ENCODE assay signal across 8 cellular contexts in the genomic region with DNA sequence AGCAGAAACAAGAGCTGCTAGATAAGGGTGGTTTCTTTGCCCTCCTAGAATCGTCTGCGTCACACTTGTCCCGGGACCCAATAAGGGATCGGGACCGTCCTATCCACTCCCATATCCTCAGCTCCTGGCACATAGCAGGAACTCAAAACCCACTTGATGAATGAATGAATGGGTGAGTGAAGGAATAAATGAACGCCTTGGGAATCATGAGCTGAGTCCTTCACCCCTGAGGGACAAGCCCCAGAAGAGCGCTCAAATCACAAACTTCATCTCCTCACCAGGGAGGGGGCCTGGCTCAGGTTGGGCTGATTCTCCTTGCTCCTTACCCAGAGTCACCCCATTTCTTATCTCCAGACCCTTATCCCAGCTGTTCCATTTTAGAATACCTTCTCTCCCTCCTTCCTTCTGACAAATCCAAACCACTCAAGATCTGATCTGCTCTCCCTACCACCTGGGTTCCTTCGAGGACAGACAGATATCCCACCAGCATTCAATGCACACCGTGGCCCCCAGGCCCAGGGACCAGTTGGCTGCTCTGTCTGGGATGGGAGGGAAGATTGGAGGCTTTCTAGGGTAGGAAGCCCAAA. TPM values are rescaled to one million over a fixed set of nuclear protein-coding genes. Genes with fewer than 3 reads are reported as not detected.
A peak's percentile ranks its signal among the peaks of the same experiment; 100 is the strongest.
DNase-seq lines count a peak whose midpoint lies in the region; ATAC-seq and TF ChIP-seq lines count a peak whose summit lies in the region.

No MANE protein-coding gene starts in this region.

- CTCF ChIA-PET in T-cell (lab: Charles Lee): interaction anchor here (0.7 to 1.8 kb wide), 4 partner anchors 11 to 108 kb away, joined by 3 to 11 read pairs (median 6); a partner anchor contains a TSS

- no peaks in the 10 kb centered on the region for H3K9me3 ChIP-seq in gastroesophageal sphincter
- no peaks in the 10 kb centered on the region for H3K9me3 ChIP-seq in psoas muscle

- no peaks in the 10 kb centered on the region for H3K27me3 Mint-ChIP-seq in T-cell

- WGBS in gastroesophageal sphincter (ENCODE audit: low coverage in 1 of 2), 2 donors: 25 to 67% methylated on average over 2 to 7 of the region's 9 CpGs
- WGBS in psoas muscle, 3 donors: 29 to 31% (median 30%) methylated on average over 9 of the region's 9 CpGs

- peaks cover 38 to 51% (median 46%) of the 10 kb centered on the region in 3 donors for H3K4me1 Mint-ChIP-seq in T-cell

- H3K4me1 ChIP-seq in gastroesophageal sphincter (peaks cover 2 to 53% (median 38%) of the 10 kb centered on the region in 3 donors), psoas muscle (peaks cover 43% of the 10 kb centered on the region)

- intact Hi-C loops in psoas muscle (cut with DNase I): loop anchor here in 1 of 2 donors (5.0 kb wide), 1 partner anchor 50 kb away; a partner anchor contains a TSS

- H3K27me3 ChIP-seq in gastroesophageal sphincter: no peaks in the 10 kb centered on the region
- H3K27me3 ChIP-seq in psoas muscle (ENCODE audit: insufficient read depth in 3 of 3, low read length in 2 of 3): no peaks in the 10 kb centered on the region

- H3K27ac ChIP-seq in gastroesophageal sphincter (peak overlapping the region; percentile 57 to 99 (median 97)), psoas muscle (peak overlapping the region; percentile 94)

- POLR2A ChIA-PET in T-cell (lab: Charles Lee): no interaction called here

- H3K27ac Mint-ChIP-seq in T-cell: peak overlapping the region; percentile 89 to 97

- H3K36me3 ChIP-seq in gastroesophageal sphincter: peaks cover 0 to 8% of the 10 kb centered on the region in 2 donors
- H3K36me3 ChIP-seq in psoas muscle (ENCODE audit: insufficient read depth in 1 of 2, low read depth in 1 of 2): no peaks in the 10 kb centered on the region

- peaks cover 5% of the 10 kb centered on the region for H3K36me3 Mint-ChIP-seq in T-cell

- ATAC-seq in GM18502 (IDR thresholded peaks at IDR 0.05; ENCODE audit: poor library complexity, unreplicated experiment): peak; percentile 4
- ATAC-seq in T-cell (replicated peaks in 1 of 4): no peak
- ATAC-seq in gastroesophageal sphincter: peak; percentile 49
- ATAC-seq in psoas muscle: peak; percentile 6 to 25 (median 20)
- ATAC-seq in GM21737 (IDR thresholded peaks at IDR 0.05; ENCODE audit: unreplicated experiment): no peak

- H3K4me3 Mint-ChIP-seq in T-cell: peak overlapping the region; percentile 91 to 93 (median 92)

- TF ChIP-seq POLR2A in gastroesophageal sphincter (IDR thresholded peaks at IDR 0.05): no peak

- no peaks in the 10 kb centered on the region for H3K9me3 Mint-ChIP-seq in T-cell

- no peak for TF ChIP-seq EP300 in gastroesophageal sphincter (IDR thresholded peaks at IDR 0.05)

- in situ Hi-C loops in G401 (cut with HindIII; ENCODE audit: low sequenced_read_pairs): no loop called here

- TF ChIP-seq CTCF in gastroesophageal sphincter (IDR thresholded peaks at IDR 0.05) (no peak), psoas muscle (IDR thresholded peaks at IDR 0.05) (no peak)

- peak overlapping the region; percentile 50 to 90 for H3K4me3 ChIP-seq in gastroesophageal sphincter
- peak overlapping the region; percentile 87 for H3K4me3 ChIP-seq in psoas muscle

- DNase-seq in T-cell (no peak), psoas muscle (no peak), AG08395 (ENCODE audit: low spot score) (no peak), G401 (ENCODE audit: low spot score) (no peak), DMS79 treated with DMSO at 0.1 percent for 48 hours (lab: John Stamatoyannopoulos, UW) (no peak)

RNA-seq across cellular contexts. Expression of a gene that starts 0.6 kb away (rescaled TPM):
- total RNA-seq in T-cell: 10 to 100 TPM; 13.2 to 29.6 (median 24.6) TPM
- total RNA-seq in gastroesophageal sphincter: 10 to 100 TPM; 20.7 to 28.3 (median 23.2) TPM
- total RNA-seq in psoas muscle: 10 to 100 TPM; 12.1 to 36.3 (median 28.5) TPM
- polyA plus RNA-seq in psoas muscle: 10 to 100 TPM in 2 of 3 donors, 1 to 10 TPM in 1; 8.7 to 17.9 (median 13.4) TPM
- 4.0 and 6.8 TPM in 2 replicates for total RNA-seq in G401 (2014; rRNA removed; shearing (Covaris generic))

RNA-seq across cellular contexts. Expression of a gene that starts 13.1 kb away (rescaled TPM):
- total RNA-seq in T-cell (10 to 100 TPM; 41.4 to 54.5 (median 52.7) TPM), gastroesophageal sphincter (10 to 100 TPM; 23.0 to 42.1 (median 34.5) TPM), psoas muscle (10 to 100 TPM; 32.2 to 46.7 (median 39.9) TPM)
- 10 to 100 TPM; 19.3 to 52.6 (median 23.8) TPM for polyA plus RNA-seq in psoas muscle
- total RNA-seq in G401 (2014; rRNA removed; shearing (Covaris generic)): 21.4 and 34.5 TPM in 2 replicates

RNA-seq across cellular contexts. Expression of a gene that starts 51.0 kb away (rescaled TPM):
- total RNA-seq in T-cell (10 to 100 TPM; 22.0 to 31.2 (median 26.0) TPM), gastroesophageal sphincter (100 to 1,000 TPM in 1 of 4 donors, 10 to 100 TPM in 3; 61.7 to 101 (median 81.8) TPM), psoas muscle (100 to 1,000 TPM in 3 of 4 donors, 10 to 100 TPM in 1; 98.3 to 114 (median 107) TPM)
- polyA plus RNA-seq in psoas muscle: 100 to 1,000 TPM in 1 of 3 donors, 10 to 100 TPM in 2; 60.9 to 156 (median 82.0) TPM
- 96.9 and 115 TPM in 2 replicates for total RNA-seq in G401 (2014; rRNA removed; shearing (Covaris generic))

RNA-seq across cellular contexts. Expression of a gene that starts 54.5 kb away (rescaled TPM):
- total RNA-seq in T-cell (not detected), gastroesophageal sphincter (1 to 10 TPM in 1 of 4 donors, not detected in 3; 1.7 TPM), psoas muscle (not detected)
- under 1 TPM in 1 of 3 donors, not detected in 2; 0.08 TPM for polyA plus RNA-seq in psoas muscle
- not detected in 2 replicates for total RNA-seq in G401 (2014; rRNA removed; shearing (Covaris generic))

Comparison
In these comparisons a context has a peak if more than half of its experiments do, and no peak if none do; other contexts are left out.
1. ATAC-seq: peak in GM18502 (single experiment), gastroesophageal sphincter (single experiment) and psoas muscle (4 of 4); none in T-cell (0 of 4) and GM21737 (single experiment).